Comparison of ENCODE assay signal across 8 cellular contexts in the genomic region with DNA sequence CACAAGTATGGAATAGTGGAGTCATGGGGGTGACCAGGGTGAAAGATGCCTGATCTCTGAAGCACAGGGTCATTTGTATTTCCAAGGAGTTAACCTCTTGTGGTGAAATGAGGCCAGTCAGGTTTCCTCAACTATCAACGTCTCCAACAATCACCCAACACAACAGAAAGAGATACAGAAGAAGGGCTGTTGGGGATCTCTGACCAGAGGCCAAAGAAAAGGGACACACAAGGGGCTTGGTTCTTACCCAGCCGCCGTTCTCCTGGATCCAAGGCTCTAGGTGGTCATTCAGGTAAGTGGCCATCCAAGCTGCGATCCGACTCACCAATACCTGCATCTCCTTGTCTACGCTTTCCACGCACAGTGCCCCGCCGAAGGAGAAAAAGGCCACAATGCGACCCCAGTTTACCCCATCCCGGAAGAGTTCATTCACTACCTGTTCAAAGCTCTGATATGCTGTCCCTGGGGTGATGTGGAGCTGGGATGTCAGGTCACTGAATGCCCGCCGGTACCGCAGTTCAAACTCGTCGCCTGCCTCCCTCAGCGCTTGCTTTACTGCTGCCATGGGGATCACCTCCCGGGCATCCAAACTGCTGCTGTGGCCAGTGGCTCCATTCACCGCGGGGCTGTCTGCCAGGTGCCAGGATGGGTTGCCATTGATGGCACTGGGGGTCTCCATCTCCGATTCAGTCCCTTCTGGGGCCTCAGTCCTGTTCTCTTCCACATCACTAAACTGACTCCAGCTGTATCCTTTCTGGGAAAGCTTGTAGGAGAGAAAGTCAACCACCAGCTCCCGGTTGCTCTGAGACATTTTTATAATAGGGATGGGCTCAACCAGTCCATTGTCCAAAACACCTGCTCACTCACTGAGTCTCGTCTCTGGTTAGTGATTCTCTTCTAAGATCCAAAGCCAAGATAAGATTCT.
DNase-seq lines count a peak whose midpoint lies in the region; FAIRE-seq lines count a peak whose summit lies in the region.

No MANE protein-coding gene starts in this region.

- DNase-seq in activated T-cell treated with anti-CD3 and anti-CD28 coated beads, Interleukin-2, amount 50 U/mL, for 1 hour = peak; percentile 31
- DNase-seq in activated T-cell treated with anti-CD3 and anti-CD28 coated beads for 4 hours (no peak), germinal center (ENCODE audit: low spot score) (peak; percentile 2), HK-2 (ENCODE audit: unreplicated experiment) (no peak), GF-D8 (lab: John Stamatoyannopoulos, UW) (no peak), GM19239 (ENCODE audit: insufficient read length, low spot score) (no peak)
- DNase-seq in activated CD8-positive, alpha-beta memory T cell treated with anti-CD3 and anti-CD28 coated beads, Interleukin-2, amount 50 U/mL, for 48 hours = peak; percentile 69

- no peaks in the 10 kb centered on the region for H3K27me3 ChIP-seq in rectal smooth muscle tissue (ENCODE audit: control insufficient read depth, insufficient read depth, low read length)

- no peaks in the 10 kb centered on the region for H3K36me3 ChIP-seq in rectal smooth muscle tissue (ENCODE audit: control insufficient read depth, insufficient read depth, low read length)

- peak overlapping the region; percentile 99 for H3K27ac ChIP-seq in rectal smooth muscle tissue (ENCODE audit: low read depth, low read length)

- FAIRE-seq in GM19239 (lab: Jason Lieb, UNC) = no peak

- peak overlapping the region; percentile 28 for H3K9ac ChIP-seq in rectal smooth muscle tissue (ENCODE audit: low read length)

- H3K4me3 ChIP-seq in rectal smooth muscle tissue (ENCODE audit: low read length) = peak overlapping the region; percentile 87

- H3K4me1 ChIP-seq in rectal smooth muscle tissue (ENCODE audit: control insufficient read depth, insufficient read depth, low read length) = peaks cover 28% of the 10 kb centered on the region

Comparison
In these comparisons a context has a peak if more than half of its experiments do, and no peak if none do; other contexts are left out.
1. DNase-seq: peak in activated T-cell treated with anti-CD3 and anti-CD28 coated beads, Interleukin-2, amount 50 U/mL, for 1 hour (single experiment), activated CD8-positive, alpha-beta memory T cell treated with anti-CD3 and anti-CD28 coated beads, Interleukin-2, amount 50 U/mL, for 48 hours (single experiment) and germinal center (single experiment); none in activated T-cell treated with anti-CD3 and anti-CD28 coated beads for 4 hours (single experiment), HK-2 (single experiment), GF-D8 (single experiment) and GM19239 (single experiment).